Comparison of ENCODE assay signal across 8 cellular contexts in the genomic region with DNA sequence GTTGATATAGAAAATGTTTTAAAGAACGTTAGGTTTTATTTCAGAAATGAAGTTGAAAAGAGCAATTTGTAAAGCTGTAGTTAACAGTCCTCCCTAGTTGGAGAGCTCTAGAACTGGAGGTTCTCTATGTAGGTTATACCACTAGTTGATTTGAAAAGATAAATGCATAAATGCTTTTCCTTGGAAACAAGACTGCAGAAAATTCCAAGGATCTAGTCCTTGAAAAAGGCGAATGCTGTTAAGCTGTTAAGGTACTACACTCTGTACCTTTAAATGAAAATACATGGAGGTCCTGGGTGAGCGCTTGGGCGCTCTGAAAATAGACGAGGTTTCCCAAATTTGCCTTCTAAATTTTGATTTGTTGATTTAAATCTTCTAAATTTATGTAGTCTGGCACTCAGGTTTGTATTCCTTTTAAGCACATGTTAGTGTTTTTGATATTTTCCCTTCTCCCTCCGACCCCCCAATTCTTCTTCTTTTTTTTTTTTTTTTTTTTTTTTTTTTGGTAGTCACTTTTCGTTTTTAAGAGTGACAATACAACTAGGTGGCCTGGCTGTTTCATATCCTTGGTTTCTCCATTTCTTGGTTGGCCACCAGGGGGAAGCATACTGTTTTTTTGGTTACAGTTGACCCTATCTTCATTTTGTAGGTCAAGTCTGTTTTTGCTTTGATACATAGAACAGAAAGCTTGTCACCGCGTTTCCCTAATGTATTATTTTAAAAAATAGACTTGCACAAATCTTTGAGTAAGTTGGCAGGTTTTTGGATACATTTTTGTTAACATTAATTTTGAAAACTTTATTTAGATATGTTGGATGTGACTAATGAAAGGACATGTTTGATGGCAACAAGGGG. TPM values are rescaled to one million over a fixed set of nuclear protein-coding genes. Genes with fewer than 3 reads are reported as not detected.
A peak's percentile ranks its signal among the peaks of the same experiment; 100 is the strongest.
DNase-seq lines count a peak whose midpoint lies in the region; ATAC-seq, FAIRE-seq and TF ChIP-seq lines count a peak whose summit lies in the region.

No MANE protein-coding gene starts in this region.

- no peak for TF ChIP-seq EP300 in sigmoid colon (IDR thresholded peaks at IDR 0.05)

- ATAC-seq in GM21723 (IDR thresholded peaks at IDR 0.05; ENCODE audit: unreplicated experiment), result peak; percentile 46
- ATAC-seq in T-cell (replicated peaks in 1 of 4), result peak in 1 of 4 experiments; percentile 23
- no peak for ATAC-seq in HG02852 (IDR thresholded peaks at IDR 0.05; ENCODE audit: unreplicated experiment)

- peak overlapping the region; percentile 87 to 98 (median 94) for H3K4me3 Mint-ChIP-seq in CD4-positive, alpha-beta memory T cell
- H3K4me3 Mint-ChIP-seq in T-cell (peak overlapping the region; percentile 86 to 94 (median 87)), astrocyte (ENCODE audit: unreplicated experiment) (peak overlapping the region; percentile 85)

- H3K4me1 ChIP-seq in CD4-positive, alpha-beta memory T cell (ENCODE audit: insufficient read depth, low read length), result peaks cover 29% of the 10 kb centered on the region
- peaks cover 20% of the 10 kb centered on the region for H3K4me1 ChIP-seq in astrocyte (ENCODE audit: insufficient read depth, low read length)
- peaks cover 0 to 31% (median 23%) of the 10 kb centered on the region in 4 donors for H3K4me1 ChIP-seq in sigmoid colon

- H3K9me3 ChIP-seq in CD4-positive, alpha-beta memory T cell (ENCODE audit: control insufficient read depth in 1 of 2, low read length in 2 of 2), result no peaks in the 10 kb centered on the region
- H3K9me3 ChIP-seq in astrocyte (ENCODE audit: insufficient read depth, low read depth, low read length) (no peaks in the 10 kb centered on the region), sigmoid colon (no peaks in the 10 kb centered on the region)

- peak overlapping the region; percentile 51 to 79 for H3K4me3 ChIP-seq in CD4-positive, alpha-beta memory T cell (ENCODE audit: low read length in 2 of 2)
- peak overlapping the region; percentile 72 for H3K4me3 ChIP-seq in astrocyte (ENCODE audit: insufficient read depth, low read depth, low read length)
- H3K4me3 ChIP-seq in sigmoid colon, result peak overlapping the region; percentile 62 to 79 (median 70)

- H3K4me1 Mint-ChIP-seq in CD4-positive, alpha-beta memory T cell, result peaks cover 17 to 44% (median 28%) of the 10 kb centered on the region in 4 donors
- peaks cover 25 to 37% (median 30%) of the 10 kb centered on the region in 3 donors for H3K4me1 Mint-ChIP-seq in T-cell
- peaks cover 5% of the 10 kb centered on the region for H3K4me1 Mint-ChIP-seq in astrocyte (ENCODE audit: low read depth, unreplicated experiment)

- H3K9ac ChIP-seq in astrocyte (ENCODE audit: low read length), result peak overlapping the region; percentile 65

- CTCF ChIA-PET in CD4-positive, alpha-beta memory T cell (lab: Charles Lee; ENCODE audit: partially characterized antibody), result interaction anchor here (0.8 to 3.8 kb wide), 19 partner anchors 9 to 174 kb away, joined by 3 to 26 read pairs (median 5); partner anchors contain the start of genes KCNJ11 and NUCB2
- CTCF ChIA-PET in T-cell (lab: Charles Lee), result interaction anchor here (0.6 to 1.8 kb wide), 12 partner anchors 9 to 178 kb away, joined by 3 to 13 read pairs (median 4); partner anchors contain the start of gene KCNJ11 (in 1 of the 2)

- TF ChIP-seq CTCF in astrocyte (IDR thresholded peaks at IDR 0.05; ENCODE audit: insufficient read depth, low read depth, low read length) (peak; percentile 59), sigmoid colon (IDR thresholded peaks at IDR 0.05) (peak in 3 of 4 experiments; percentile 38 to 54 (median 42))

- H3K79me2 ChIP-seq in astrocyte (ENCODE audit: insufficient read depth, low read length), result no peaks in the 10 kb centered on the region

- no peaks in the 10 kb centered on the region for H3K36me3 ChIP-seq in CD4-positive, alpha-beta memory T cell (ENCODE audit: insufficient read depth, low read length)
- no peaks in the 10 kb centered on the region for H3K36me3 ChIP-seq in astrocyte (ENCODE audit: insufficient read depth, low read length)
- no peaks in the 10 kb centered on the region for H3K36me3 ChIP-seq in sigmoid colon

- peak overlapping the region; percentile 28 for H2AFZ ChIP-seq in astrocyte (ENCODE audit: low read depth, low read length)

- peaks cover 0 to 4% (median 0%) of the 10 kb centered on the region in 8 donors for H3K9me3 Mint-ChIP-seq in CD4-positive, alpha-beta memory T cell
- H3K9me3 Mint-ChIP-seq in T-cell, result peaks cover 0 to 2% (median 0%) of the 10 kb centered on the region in 3 donors
- peaks cover 3% of the 10 kb centered on the region for H3K9me3 Mint-ChIP-seq in astrocyte (ENCODE audit: unreplicated experiment)

- peak overlapping the region; percentile 93 for H3K4me2 ChIP-seq in astrocyte (ENCODE audit: low read length)

- H3K36me3 Mint-ChIP-seq in CD4-positive, alpha-beta memory T cell, result peaks cover 0 to 6% of the 10 kb centered on the region in 2 donors
- peaks cover 3% of the 10 kb centered on the region for H3K36me3 Mint-ChIP-seq in T-cell
- peaks cover 8% of the 10 kb centered on the region for H3K36me3 Mint-ChIP-seq in astrocyte (ENCODE audit: low read depth, unreplicated experiment)

- 7 to 24% methylated on average over 9 of the region's 9 CpGs for WGBS in sigmoid colon, 2 donors

- H3K27ac Mint-ChIP-seq in CD4-positive, alpha-beta memory T cell, result peak overlapping the region; percentile 60 to 84 (median 70)
- H3K27ac Mint-ChIP-seq in T-cell (peak overlapping the region; percentile 13 to 59), astrocyte (ENCODE audit: unreplicated experiment) (peak overlapping the region; percentile 90)

- intact Hi-C loops in CD4-positive, alpha-beta memory T cell (cut with micrococcal nuclease), result loop anchor here (1.0 to 5.0 kb wide), 2 partner anchors 124 to 277 kb away; partner anchors contain the start of gene RPS13
- intact Hi-C loops in sigmoid colon (cut with DNase I), result loop anchor here (5.0 kb wide), 3 partner anchors 147 to 1173 kb away; partner anchors contain the start of genes GTF2H1, HPS5, PIK3C2A and TSG101

- FAIRE-seq in astrocyte (lab: Jason Lieb, UNC), result no peak

- peak; percentile 62 to 71 (median 65) for DNase-seq in CD4-positive, alpha-beta memory T cell
- DNase-seq in NCI-H1417 treated with DMSO at 0.1 percent for 48 hours (lab: John Stamatoyannopoulos, UW) (peak; percentile 33), T-cell (peak in 29 of 34 experiments; percentile 13 to 60 (median 40)), astrocyte (ENCODE audit: low read depth) (peak; percentile 39), hippocampal formation (lab: John Stamatoyannopoulos, UW) (peak; percentile 8 to 9), sigmoid colon (peak; percentile 72)

- H3K27me3 Mint-ChIP-seq in CD4-positive, alpha-beta memory T cell, result peaks cover 0 to 1% of the 10 kb centered on the region in 2 donors
- H3K27me3 Mint-ChIP-seq in T-cell (peaks cover 0 to 1% of the 10 kb centered on the region in 2 donors), astrocyte (ENCODE audit: low read depth, unreplicated experiment) (peaks cover 16% of the 10 kb centered on the region)

- POLR2A ChIA-PET in CD4-positive, alpha-beta memory T cell (lab: Charles Lee; ENCODE audit: partially characterized antibody), result interaction anchor here (0.6 to 3.9 kb wide), 12 partner anchors 10 to 278 kb away, joined by 3 to 30 read pairs (median 4); partner anchors contain the start of genes NUCB2 and PIK3C2A
- POLR2A ChIA-PET in T-cell (lab: Charles Lee), result interaction anchor here (0.5 to 0.7 kb wide), 3 partner anchors 36 to 145 kb away, joined by 3 read pairs; no protein-coding TSS in a partner anchor

- no peaks in the 10 kb centered on the region for H4K20me1 ChIP-seq in astrocyte (ENCODE audit: insufficient read depth, low read length)

- no peak for TF ChIP-seq POLR2A in sigmoid colon (IDR thresholded peaks at IDR 0.05)

- no peaks in the 10 kb centered on the region for H3K27me3 ChIP-seq in CD4-positive, alpha-beta memory T cell (ENCODE audit: insufficient read depth, low read length)
- no peaks in the 10 kb centered on the region for H3K27me3 ChIP-seq in astrocyte (ENCODE audit: insufficient read depth, low read length)
- H3K27me3 ChIP-seq in sigmoid colon, result no peaks in the 10 kb centered on the region

- H3K27ac ChIP-seq in CD4-positive, alpha-beta memory T cell (ENCODE audit: low read depth, low read length), result no peak overlapping the region
- no peak overlapping the region for H3K27ac ChIP-seq in astrocyte (ENCODE audit: low read depth, low read length)
- peak overlapping the region; percentile 76 to 92 (median 84) for H3K27ac ChIP-seq in sigmoid colon

RNA-seq across cellular contexts. Expression of gene NCR3LG1, which starts 2.7 kb away (rescaled TPM):
- 1 to 10 TPM; 3.1 to 3.4 TPM for total RNA-seq in CD4-positive, alpha-beta memory T cell
- under 1 TPM in 1 of 2 donors, not detected in 1; 0.30 TPM for polyA plus RNA-seq in CD4-positive, alpha-beta memory T cell
- total RNA-seq in T-cell (1 to 10 TPM; 1.8 to 3.6 (median 2.6) TPM), astrocyte (3.1 and 3.3 TPM in 2 replicates), sigmoid colon (1 to 10 TPM; 1.4 to 2.9 (median 2.1) TPM)
- polyA plus RNA-seq in sigmoid colon, result 1 to 10 TPM in 1 of 3 donors, under 1 TPM in 1, not detected in 1; 0.69 to 4.6 TPM

RNA-seq across cellular contexts. Expression of gene KCNJ11, which starts 34.2 kb away (rescaled TPM):
- not detected for total RNA-seq in CD4-positive, alpha-beta memory T cell
- under 1 TPM in 1 of 2 donors, not detected in 1; 0.24 TPM for polyA plus RNA-seq in CD4-positive, alpha-beta memory T cell
- under 1 TPM in 4 of 5 donors, not detected in 1; 0.33 to 0.63 (median 0.50) TPM for total RNA-seq in T-cell
- total RNA-seq in astrocyte, result 0.43 TPM in 1 of 2 replicates, not detected in the other
- total RNA-seq in sigmoid colon, result under 1 TPM; 0.16 to 0.71 (median 0.34) TPM
- polyA plus RNA-seq in sigmoid colon, result 1 to 10 TPM in 1 of 3 donors, under 1 TPM in 2; 0.60 to 1.6 (median 0.92) TPM

Comparison
In these comparisons a context has a peak if more than half of its experiments do, and no peak if none do; other contexts are left out.
1. DNase-seq: peak in every context shown above with its lines; median percentile 72 in sigmoid colon; 65 in CD4-positive, alpha-beta memory T cell; 40 in T-cell; 39 in astrocyte; 33 in NCI-H1417 treated with DMSO at 0.1 percent for 48 hours; 8 in hippocampal formation.
2. H3K27ac ChIP-seq: peak in sigmoid colon (4 of 4); none in CD4-positive, alpha-beta memory T cell (single experiment) and astrocyte (single experiment).
3. H3K27ac Mint-ChIP-seq: peak in every context shown above with its lines; median percentile 90 in astrocyte; 70 in CD4-positive, alpha-beta memory T cell; 36 in T-cell.
4. Peak in every context shown above with its lines, with median percentiles within 50 percentile points of each other: H3K4me3 ChIP-seq and H3K4me3 Mint-ChIP-seq.